ENCODE assay signal across 2 cellular contexts in genomic region chr22:45226681-45227186, GRCh38.
TF ChIP-seq lines count a peak whose summit lies in the region.

No MANE protein-coding gene starts in this region.

TF ChIP-seq in IMR-90, 13 proteins besides CTCF, POLR2A, EP300 and RAD21:
- TF ChIP-seq CHD1 (IDR thresholded peaks at IDR 0.05; ENCODE audit: low read depth, low read length) (no peak), MAZ (IDR thresholded peaks at IDR 0.05; ENCODE audit: borderline replicate concordance, low read depth, low read length) (no peak), FOS (IDR thresholded peaks at IDR 0.05; ENCODE audit: low read depth, low read length) (no peak), NFE2L2 (IDR thresholded peaks at IDR 0.05; ENCODE audit: low read depth, low read length) (no peak), RCOR1 (IDR thresholded peaks at IDR 0.05; ENCODE audit: insufficient replicate concordance, low read length) (no peak), ELK1 (IDR thresholded peaks at IDR 0.05; ENCODE audit: borderline replicate concordance, low read depth, low read length) (no peak), BHLHE40 (IDR thresholded peaks at IDR 0.05; ENCODE audit: low read depth, low read length) (no peak), MAFK (IDR thresholded peaks at IDR 0.05; ENCODE audit: low read depth, low read length) (no peak), SMC3 (IDR thresholded peaks at IDR 0.05; ENCODE audit: low read depth, low read length) (no peak), CEBPB (IDR thresholded peaks at IDR 0.05; ENCODE audit: low read depth, low read length) (no peak), USF2 (IDR thresholded peaks at IDR 0.05; ENCODE audit: low read depth, low read length) (no peak), RFX5 (IDR thresholded peaks at IDR 0.05; ENCODE audit: low read depth, low read length) (no peak), MXI1 (IDR thresholded peaks at IDR 0.05; ENCODE audit: borderline replicate concordance, low read depth, low read length) (no peak)
TF ChIP-seq in IMR-90: peak in this region for 0.

TF ChIP-seq in SK-N-SH, 30 proteins besides CTCF, POLR2A, EP300 and RAD21:
- TF ChIP-seq SMC3 (IDR thresholded peaks at IDR 0.05; ENCODE audit: low read depth, low read length) (no peak), TEAD4 (IDR thresholded peaks at IDR 0.05; ENCODE audit: borderline replicate concordance, insufficient read depth) (no peak), IRF3 (IDR thresholded peaks at IDR 0.05; ENCODE audit: low read depth, low read length) (no peak), USF1 (IDR thresholded peaks at IDR 0.05; ENCODE audit: borderline replicate concordance, low read depth) (no peak), JUND (IDR thresholded peaks at IDR 0.05) (no peak), SIN3A (IDR thresholded peaks at IDR 0.05; ENCODE audit: borderline replicate concordance, low read depth, low read length) (no peak), FOSL2 (IDR thresholded peaks at IDR 0.05; ENCODE audit: borderline replicate concordance, low read depth) (no peak), ELF1 (IDR thresholded peaks at IDR 0.05) (no peak), FOXM1 (IDR thresholded peaks at IDR 0.05; ENCODE audit: low read depth) (no peak), GABPA (IDR thresholded peaks at IDR 0.05; ENCODE audit: low read depth) (no peak), RCOR1 (IDR thresholded peaks at IDR 0.05; ENCODE audit: low read length) (no peak), CHD2 (IDR thresholded peaks at IDR 0.05; ENCODE audit: low read length, partially characterized antibody) (no peak), MEF2A (IDR thresholded peaks at IDR 0.05; ENCODE audit: borderline replicate concordance, low read depth) (no peak)
